15 cellular contexts compared by ENCODE assay signal in genomic region chr3:20047940-20048339, GRCh38. TPM values are rescaled to one million over a fixed set of nuclear protein-coding genes. Genes with fewer than 3 reads are reported as not detected.
DNase-seq lines count a peak whose midpoint lies in the region; ATAC-seq and TF ChIP-seq lines count a peak whose summit lies in the region.
"Had no signal": no experiment of that assay in that cellular context is flagged by ENCODE, and none has a peak within 500 bp of the region (broad histone marks: within the 10 kb centered on the region; RNA-seq: fewer than 3 reads in every experiment).

No MANE protein-coding gene starts in this region.

- H3K4me2 ChIP-seq in OCI-LY7 (ENCODE audit: low read length) (peak overlapping the region; percentile 98), GM23338 (no peak overlapping the region)

- DNase-seq in GM06990 (ENCODE audit: extremely low read depth, insufficient read length) (no peak), OCI-LY7 (ENCODE audit: low spot score) (no peak), fibroblast of the aortic adventitia (ENCODE audit: low read depth) (peak; percentile 52), GM23338 (ENCODE audit: low spot score) (no peak), LoVo (ENCODE audit: low spot score) (no peak), SJCRH30 (no peak)
- no peak for DNase-seq in stimulated activated effector memory CD8-positive, alpha-beta T cell treated with anti-CD3 and anti-CD28 coated beads, Interleukin-12 subunit alpha, Interleukin-12 subunit beta, amount 100 ng/mL, for 72 hours (ENCODE audit: low spot score in 2 of 2)
- DNase-seq in stimulated activated naive CD8-positive, alpha-beta T cell treated with anti-CD3 and anti-CD28 coated beads, Interleukin-15, Interleukin-2, amounts not matched to agents 100 U/mL and 50 U/mL, for 24 hours = no peak
- DNase-seq: activated CD4-positive, alpha-beta T cell treated with anti-CD3 and anti-CD28 coated beads for 4 hours; activated naive CD4-positive, alpha-beta T cell treated with anti-CD3 and anti-CD28 coated beads, Interleukin-2, amount 50 U/mL, for 16 hours; DND-41; KG1; NCI-H345; stimulated activated naive CD8-positive, alpha-beta T cell treated with anti-CD3 and anti-CD28 coated beads, Interleukin-15, amount 100 ng/mL, for 72 hours had no signal

- H3K27ac Mint-ChIP-seq in stimulated activated effector memory CD8-positive, alpha-beta T cell treated with anti-CD3 and anti-CD28 coated beads, Interleukin-12 subunit alpha, Interleukin-12 subunit beta, amount 100 ng/mL, for 72 hours = peak overlapping the region; percentile 87
- H3K27ac Mint-ChIP-seq in GM23338 = no peak overlapping the region

- POLR2A ChIA-PET in OCI-LY7 (lab: Charles Lee) = interaction anchor here (0.7 to 1.3 kb wide), 2 partner anchors 102 to 138 kb away, joined by 4 read pairs; partner anchors contain the start of gene SGO1

- H3K9me3 ChIP-seq in OCI-LY7 (ENCODE audit: low read length) = no peaks in the 10 kb centered on the region
- no peaks in the 10 kb centered on the region for H3K9me3 ChIP-seq in SJCRH30 (replicated peaks)

- peaks cover 41% of the 10 kb centered on the region for H3K36me3 Mint-ChIP-seq in stimulated activated effector memory CD8-positive, alpha-beta T cell treated with anti-CD3 and anti-CD28 coated beads, Interleukin-12 subunit alpha, Interleukin-12 subunit beta, amount 100 ng/mL, for 72 hours
- no peaks in the 10 kb centered on the region for H3K36me3 Mint-ChIP-seq in GM23338 (ENCODE audit: low read depth)

- no peaks in the 10 kb centered on the region for H3K9me3 Mint-ChIP-seq in stimulated activated effector memory CD8-positive, alpha-beta T cell treated with anti-CD3 and anti-CD28 coated beads, Interleukin-12 subunit alpha, Interleukin-12 subunit beta, amount 100 ng/mL, for 72 hours
- H3K9me3 Mint-ChIP-seq in GM23338 = no peaks in the 10 kb centered on the region
- H3K9me3 Mint-ChIP-seq: stimulated activated naive CD8-positive, alpha-beta T cell treated with anti-CD3 and anti-CD28 coated beads, Interleukin-15, amount 100 ng/mL, for 72 hours had no signal

- no peaks in the 10 kb centered on the region for H3F3A ChIP-seq in GM23338 (replicated peaks; ENCODE audit: low read depth)

- ATAC-seq in stimulated activated effector memory CD8-positive, alpha-beta T cell treated with anti-CD3 and anti-CD28 coated beads, Interleukin-12 subunit alpha, Interleukin-12 subunit beta, amount 100 ng/mL, for 72 hours = no peak
- ATAC-seq in stimulated activated naive CD8-positive, alpha-beta T cell treated with anti-CD3 and anti-CD28 coated beads, Interleukin-15, Interleukin-2, amounts not matched to agents 100 U/mL and 50 U/mL, for 24 hours = no peak
- no peak for ATAC-seq in GM23338
- ATAC-seq: stimulated activated naive CD8-positive, alpha-beta T cell treated with anti-CD3 and anti-CD28 coated beads, Interleukin-15, amount 100 ng/mL, for 72 hours had no signal

- intact Hi-C loops in OCI-LY7 (cut with micrococcal nuclease; ENCODE audit: unreplicated experiment) = loop anchor here (1.0 to 10.0 kb wide), 3 partner anchors 8 to 1303 kb away; partner anchors contain the start of gene KAT2B

- H3K9me2 ChIP-seq in OCI-LY7 (ENCODE audit: insufficient read depth, low read length) (no peaks in the 10 kb centered on the region), GM23338 (ENCODE audit: insufficient read depth) (no peaks in the 10 kb centered on the region)

- H3K4me1 ChIP-seq in OCI-LY7 (ENCODE audit: insufficient read depth, low read length, poor library complexity, severe bottlenecking) (peaks cover 70% of the 10 kb centered on the region), GM23338 (ENCODE audit: insufficient read depth) (no peaks in the 10 kb centered on the region), SJCRH30 (no peaks in the 10 kb centered on the region)

- no peaks in the 10 kb centered on the region for H3K27me3 ChIP-seq in GM06990 (replicated peaks; ENCODE audit: control insufficient read depth, insufficient read depth, low read length)
- H3K27me3 ChIP-seq in GM23338 (ENCODE audit: insufficient read depth) = no peaks in the 10 kb centered on the region
- H3K27me3 ChIP-seq in SJCRH30 = no peaks in the 10 kb centered on the region

- H3K4me3 ChIP-seq in GM06990 (replicated peaks; ENCODE audit: low read depth, low read length) = peak overlapping the region; percentile 21; the same call in 1 of the 2 replicates
- H3K4me3 ChIP-seq in OCI-LY7 (ENCODE audit: low read depth, low read length, poor library complexity, severe bottlenecking) = peak overlapping the region; percentile 66
- peak overlapping the region; percentile 5 for H3K4me3 ChIP-seq in fibroblast of the aortic adventitia (ENCODE audit: low read depth, low read length)
- no peak overlapping the region for H3K4me3 ChIP-seq in GM23338
- no peak overlapping the region for H3K4me3 ChIP-seq in SJCRH30

- peaks cover 76% of the 10 kb centered on the region for H3K79me2 ChIP-seq in OCI-LY7 (ENCODE audit: insufficient read depth, low read depth, low read length)
- no peaks in the 10 kb centered on the region for H3K79me2 ChIP-seq in GM23338 (replicated peaks; ENCODE audit: insufficient read depth)

- peak overlapping the region; percentile 73 for H2AFZ ChIP-seq in OCI-LY7 (ENCODE audit: low read length)
- H2AFZ ChIP-seq in GM23338 = no peak overlapping the region

- H3K36me3 ChIP-seq in GM06990 (ENCODE audit: control insufficient read depth, insufficient read depth, low read length) (no peaks in the 10 kb centered on the region), OCI-LY7 (ENCODE audit: insufficient read depth, low read length) (no peaks in the 10 kb centered on the region), GM23338 (ENCODE audit: insufficient read depth) (no peaks in the 10 kb centered on the region), SJCRH30 (no peaks in the 10 kb centered on the region)

- peak overlapping the region; percentile 60 for H3K4me3 Mint-ChIP-seq in stimulated activated effector memory CD8-positive, alpha-beta T cell treated with anti-CD3 and anti-CD28 coated beads, Interleukin-12 subunit alpha, Interleukin-12 subunit beta, amount 100 ng/mL, for 72 hours
- H3K4me3 Mint-ChIP-seq in GM23338 = no peak overlapping the region
- H3K4me3 Mint-ChIP-seq: stimulated activated naive CD8-positive, alpha-beta T cell treated with anti-CD3 and anti-CD28 coated beads, Interleukin-15, amount 100 ng/mL, for 72 hours had no signal

- BruUV-seq in OCI-LY7 (replicated peaks; lab: Mats Ljungman, UMichigan) = no TSS peak

- TF ChIP-seq CTCF in GM06990 (IDR thresholded peaks at IDR 0.05; ENCODE audit: insufficient read depth, low read length, poor library complexity, severe bottlenecking) (no peak), OCI-LY7 (conservative IDR thresholded peaks at IDR 0.05; ENCODE audit: low read length) (no peak), fibroblast of the aortic adventitia (IDR thresholded peaks at IDR 0.05; ENCODE audit: insufficient read depth, low read length) (no peak), GM23338 (conservative IDR thresholded peaks at IDR 0.05; ENCODE audit: low read depth in 2 of 2) (no peak)

- H4K20me1 ChIP-seq in OCI-LY7 (ENCODE audit: insufficient read depth, low read length) (no peaks in the 10 kb centered on the region), GM23338 (replicated peaks; ENCODE audit: insufficient read depth) (no peaks in the 10 kb centered on the region)

- CTCF ChIA-PET in OCI-LY7 (lab: Charles Lee; ENCODE audit: unreplicated experiment) = no interaction called here

- peaks cover 2% of the 10 kb centered on the region for H3K27me3 Mint-ChIP-seq in GM23338 (ENCODE audit: insufficient read depth, low read depth, poor library complexity)
- H3K27me3 Mint-ChIP-seq: stimulated activated naive CD8-positive, alpha-beta T cell treated with anti-CD3 and anti-CD28 coated beads, Interleukin-15, amount 100 ng/mL, for 72 hours had no signal

- peak overlapping the region; percentile 93 for H3K27ac ChIP-seq in OCI-LY7 (ENCODE audit: low read depth, low read length, poor library complexity, severe bottlenecking)
- H3K27ac ChIP-seq in GM23338 (ENCODE audit: low read depth) = no peak overlapping the region
- no peak overlapping the region for H3K27ac ChIP-seq in SJCRH30

- peaks cover 84% of the 10 kb centered on the region for H3K4me1 Mint-ChIP-seq in stimulated activated effector memory CD8-positive, alpha-beta T cell treated with anti-CD3 and anti-CD28 coated beads, Interleukin-12 subunit alpha, Interleukin-12 subunit beta, amount 100 ng/mL, for 72 hours
- no peaks in the 10 kb centered on the region for H3K4me1 Mint-ChIP-seq in GM23338

TF ChIP-seq in GM23338, 12 proteins besides CTCF, POLR2A, EP300 and RAD21 (continues in another document):
- no peak for TF ChIP-seq EZH2phosphoT487 (IDR thresholded peaks at IDR 0.05; ENCODE audit: unreplicated experiment)

RNA-seq across cellular contexts. Expression of gene KAT2B, which starts 7.7 kb away (rescaled TPM):
- total RNA-seq in OCI-LY7 (2014; rRNA removed; shearing (Covaris generic)) = 19.2 and 24.2 TPM in 2 replicates
- total RNA-seq in OCI-LY7 (2022) (32.9 and 33.4 TPM in 2 replicates), fibroblast of the aortic adventitia (ENCODE audit: low replicate concordance) (9.6 and 14.3 TPM in 2 replicates)
- 1.7 and 4.4 TPM in 2 replicates for total RNA-seq in GM23338 (2014; rRNA removed; shearing (Covaris generic))
- polyA plus RNA-seq in GM23338 (2016; fragmentation: Nextera tagmentation; extraction: Ambion mirVana) = 1.3 and 1.7 TPM in 2 replicates
- 5.0 and 5.3 TPM in 2 replicates for total RNA-seq in SJCRH30 (2014; rRNA removed; shearing (Covaris generic))

RNA-seq across cellular contexts. Expression of gene PP2D1, which starts 35.9 kb away (rescaled TPM):
- total RNA-seq in OCI-LY7 (2014; rRNA removed; shearing (Covaris generic)) = not detected in 2 replicates
- total RNA-seq in OCI-LY7 (2022) (not detected in 2 replicates), fibroblast of the aortic adventitia (ENCODE audit: low replicate concordance) (not detected in 2 replicates)
- not detected in 2 replicates for total RNA-seq in GM23338 (2014; rRNA removed; shearing (Covaris generic))
- 0.40 and 0.42 TPM in 2 replicates for polyA plus RNA-seq in GM23338 (2016; fragmentation: Nextera tagmentation; extraction: Ambion mirVana)
- not detected in 2 replicates for total RNA-seq in SJCRH30 (2014; rRNA removed; shearing (Covaris generic))
- total RNA-seq: myocyte had no signal

Comparison
In these comparisons a context has a peak if more than half of its experiments do, and no peak if none do; other contexts are left out.
1. H3K4me3 ChIP-seq: peak in GM06990 (single experiment), OCI-LY7 (single experiment) and fibroblast of the aortic adventitia (single experiment); none in GM23338 (single experiment) and SJCRH30 (single experiment).